In genomic region chr17:37827905-37828304, GRCh38 we compare ENCODE assay signal across 1 cellular context.
TF ChIP-seq lines count a peak whose summit lies in the region.

No MANE protein-coding gene starts in this region.

TF ChIP-seq in GM12878, 131 proteins besides CTCF, POLR2A, EP300 and RAD21:
- TF ChIP-seq NR2C1 (IDR thresholded peaks at IDR 0.05): no peak
- TF ChIP-seq GATAD2B (conservative IDR thresholded peaks at IDR 0.05; ENCODE audit: low read depth): no peak
- no peak for TF ChIP-seq SP1 (IDR thresholded peaks at IDR 0.05; ENCODE audit: low read depth, low read length)
- TF ChIP-seq MTA2 (IDR thresholded peaks at IDR 0.05; ENCODE audit: low read depth): no peak
- TF ChIP-seq PBX3 (IDR thresholded peaks at IDR 0.05; ENCODE audit: insufficient replicate concordance, low read depth, low read length): no peak
- TF ChIP-seq CBX3 (IDR thresholded peaks at IDR 0.05; ENCODE audit: borderline replicate concordance, low read depth): no peak
- no peak for TF ChIP-seq ELK1 (IDR thresholded peaks at IDR 0.05; ENCODE audit: low read depth, low read length)
